ENCODE assay signal across 8 cellular contexts in genomic region chr19:45405435-45406164, GRCh38. TPM values are rescaled to one million over a fixed set of nuclear protein-coding genes. Genes with fewer than 3 reads are reported as not detected.
DNase-seq lines count a peak whose midpoint lies in the region; ATAC-seq and TF ChIP-seq lines count a peak whose summit lies in the region.

No MANE protein-coding gene starts in this region.

- ATAC-seq in GM21717 (IDR thresholded peaks at IDR 0.05; ENCODE audit: unreplicated experiment) = peak; percentile 39
- peak; percentile 64 for ATAC-seq in activated T-helper 17 cell treated with anti-CD3 and anti-CD28 coated beads, Interleukin-2, amount 50 U/mL, for 72 hours (replicated peaks)

- TF ChIP-seq CTCF in nephron (IDR thresholded peaks at IDR 0.05; ENCODE audit: unreplicated experiment in 3 of 3) = no peak

- DNase-seq in DMS79 treated with DMSO at 0.1 percent for 48 hours (lab: John Stamatoyannopoulos, UW) (peak; percentile 79), KG1 (lab: John Stamatoyannopoulos, UW) (peak; percentile 71), RPMI7951 (ENCODE audit: low read depth) (peak; percentile 94), fibroblast of peridontal ligament (ENCODE audit: extremely low read depth) (peak; percentile 83)
- DNase-seq in stimulated activated naive CD4-positive, alpha-beta T cell treated with Interleukin-2 at 50 U/mL for 16 hours (lab: John Stamatoyannopoulos, UW) = peak; percentile 81

- H3K4me1 Mint-ChIP-seq in activated T-helper 17 cell treated with anti-CD3 and anti-CD28 coated beads, Interleukin-2, amount 50 U/mL, for 72 hours = peaks cover 24% of the 10 kb centered on the region
- peaks cover 28% of the 10 kb centered on the region for H3K4me1 Mint-ChIP-seq in nephron

- H3K27me3 Mint-ChIP-seq in activated T-helper 17 cell treated with anti-CD3 and anti-CD28 coated beads, Interleukin-2, amount 50 U/mL, for 72 hours = peaks cover 18% of the 10 kb centered on the region
- peaks cover 50% of the 10 kb centered on the region for H3K27me3 Mint-ChIP-seq in nephron (ENCODE audit: low read depth)

- peaks cover 55% of the 10 kb centered on the region for H3K36me3 Mint-ChIP-seq in activated T-helper 17 cell treated with anti-CD3 and anti-CD28 coated beads, Interleukin-2, amount 50 U/mL, for 72 hours (ENCODE audit: low read depth)
- H3K36me3 Mint-ChIP-seq in nephron (ENCODE audit: low read depth) = peaks cover 16% of the 10 kb centered on the region

- peak overlapping the region; percentile 91 for H3K4me3 Mint-ChIP-seq in activated T-helper 17 cell treated with anti-CD3 and anti-CD28 coated beads, Interleukin-2, amount 50 U/mL, for 72 hours
- peak overlapping the region; percentile 89 to 95 (median 90) for H3K4me3 Mint-ChIP-seq in nephron

- no peaks in the 10 kb centered on the region for H3K9me3 Mint-ChIP-seq in activated T-helper 17 cell treated with anti-CD3 and anti-CD28 coated beads, Interleukin-2, amount 50 U/mL, for 72 hours
- no peaks in the 10 kb centered on the region for H3K9me3 Mint-ChIP-seq in nephron

- H3K27ac Mint-ChIP-seq in activated T-helper 17 cell treated with anti-CD3 and anti-CD28 coated beads, Interleukin-2, amount 50 U/mL, for 72 hours = peak overlapping the region; percentile 97
- peak overlapping the region; percentile 95 to 99 (median 98) for H3K27ac Mint-ChIP-seq in nephron

RNA-seq across cellular contexts. Expression of gene PPP1R13L, which starts 0.7 kb away (rescaled TPM):
- total RNA-seq in RPMI7951 (2014; rRNA removed; shearing (Covaris generic)) = 4.5 and 5.3 TPM in 2 replicates
- total RNA-seq in activated T-helper 17 cell treated with anti-CD3 and anti-CD28 coated beads, Interleukin-2, amount 50 U/mL, for 72 hours = 10 to 100 TPM; 21.0 to 66.8 TPM

RNA-seq across cellular contexts. Expression of gene POLR1G, which starts 0.8 kb away (rescaled TPM):
- total RNA-seq in RPMI7951 (2014; rRNA removed; shearing (Covaris generic)) = 6.2 and 9.0 TPM in 2 replicates
- 10 to 100 TPM; 11.2 to 23.6 TPM for total RNA-seq in activated T-helper 17 cell treated with anti-CD3 and anti-CD28 coated beads, Interleukin-2, amount 50 U/mL, for 72 hours

RNA-seq across cellular contexts. Expression of gene ERCC1, which starts 18.1 kb away (rescaled TPM):
- total RNA-seq in RPMI7951 (2014; rRNA removed; shearing (Covaris generic)) = 138 and 144 TPM in 2 replicates
- total RNA-seq in activated T-helper 17 cell treated with anti-CD3 and anti-CD28 coated beads, Interleukin-2, amount 50 U/mL, for 72 hours = 10 to 100 TPM; 27.6 to 33.2 TPM

RNA-seq across cellular contexts. Expression of gene ERCC2, which starts 35.2 kb away (rescaled TPM):
- 15.7 and 17.4 TPM in 2 replicates for total RNA-seq in RPMI7951 (2014; rRNA removed; shearing (Covaris generic))
- total RNA-seq in activated T-helper 17 cell treated with anti-CD3 and anti-CD28 coated beads, Interleukin-2, amount 50 U/mL, for 72 hours = 10 to 100 TPM; 15.9 to 31.6 TPM

Comparison
In these comparisons a context has a peak if more than half of its experiments do, and no peak if none do; other contexts are left out.
1. Peak in every context shown above with its lines: DNase-seq and ATAC-seq.